In genomic region chr1:17574502-17574901, GRCh38 we compare ENCODE assay signal across 10 cellular contexts. TPM values are rescaled to one million over a fixed set of nuclear protein-coding genes. Genes with fewer than 3 reads are reported as not detected.
A peak's percentile ranks its signal among the peaks of the same experiment; 100 is the strongest.
DNase-seq lines count a peak whose midpoint lies in the region; ATAC-seq, FAIRE-seq and TF ChIP-seq lines count a peak whose summit lies in the region.
"Had no signal": no experiment of that assay in that cellular context is flagged by ENCODE, and none has a peak within 500 bp of the region (broad histone marks: within the 10 kb centered on the region; RNA-seq: fewer than 3 reads in every experiment).

No MANE protein-coding gene starts in this region.

- RAD21 ChIA-PET in GM12878 (lab: Charles Lee; ENCODE audit: unreplicated experiment): interaction anchor here (0.9 to 3.3 kb wide), 5 partner anchors 16 to 72 kb away, joined by 3 to 24 read pairs (median 3); no protein-coding TSS in a partner anchor

- no peak for DNase-seq in cardiac muscle cell (ENCODE audit: low read depth in 1 of 2, low spot score in 1 of 2)
- DNase-seq in cardiac septum (ENCODE audit: low spot score): no peak
- DNase-seq in GM12878 (ENCODE audit: low read depth, low spot score): no peak
- peak; percentile 74 for DNase-seq in islet precursor cell
- DNase-seq in vagina (ENCODE audit: extremely low spot score in 2 of 2): no peak
- DNase-seq in foreskin melanocyte: no peak
- no peak for DNase-seq in stimulated activated CD4-positive, alpha-beta T cell treated with anti-CD3 and anti-CD28 coated beads, Interleukin-15, amount 100 ng/mL, for 24 hours
- no peak for DNase-seq in spleen

- in situ Hi-C loops in GM12878 (cut with MboI): no loop called here

- H3K4me3 ChIP-seq in cardiac muscle cell (no peak overlapping the region), GM12878 (no peak overlapping the region), vagina (no peak overlapping the region), spleen (no peak overlapping the region)

- TF ChIP-seq POLR2A in GM12878 (IDR thresholded peaks at IDR 0.05; ENCODE audit: low read depth, low read length) (no peak), vagina (IDR thresholded peaks at IDR 0.05) (no peak), spleen (IDR thresholded peaks at IDR 0.05) (no peak)

- H3K4me1 ChIP-seq in cardiac muscle cell (ENCODE audit: low read depth): peaks cover 34% of the 10 kb centered on the region
- H3K4me1 ChIP-seq in GM12878 (ENCODE audit: control insufficient read depth, insufficient read depth, low read length): no peaks in the 10 kb centered on the region
- peaks cover 51% of the 10 kb centered on the region for H3K4me1 ChIP-seq in vagina
- H3K4me1 ChIP-seq in spleen: peaks cover 0 to 59% (median 16%) of the 10 kb centered on the region in 6 donors

- TF ChIP-seq CTCF in cardiac muscle cell (IDR thresholded peaks at IDR 0.05; ENCODE audit: low read depth, low read length) (peak; percentile 21), GM12878 (IDR thresholded peaks at IDR 0.05 in 2 of 3, conservative IDR thresholded peaks at IDR 0.05 in 1 of 3; ENCODE audit: control insufficient read depth in 2 of 3, extremely low read depth in 1 of 3, insufficient read depth in 1 of 3, low read depth in 3 of 3, low read length in 3 of 3) (no peak), vagina (IDR thresholded peaks at IDR 0.05) (no peak), spleen (IDR thresholded peaks at IDR 0.05 in 8 of 11, conservative IDR thresholded peaks at IDR 0.05 in 3 of 11) (no peak)

- WGBS in GM12878 (ENCODE audit: insufficient coverage, insufficient replicate concordance, low lambda C conversion rate, missing lambda C conversion rate): 9% methylated on average over 11 of the region's 11 CpGs
- 51 to 60% (median 55%) methylated on average over 11 of the region's 11 CpGs for WGBS in spleen, 5 donors

- BruUV-seq in GM12878 (replicated peaks; lab: Mats Ljungman, UMichigan): no TSS peak

- H3K27ac ChIP-seq in cardiac muscle cell (peak overlapping the region; percentile 63), GM12878 (ENCODE audit: control insufficient read depth, insufficient read depth) (no peak overlapping the region), vagina (peak overlapping the region; percentile 98), spleen (peak overlapping the region in 2 of 8 donors; percentile 30 to 41)
- H3K27ac ChIP-seq: C4-2B had no signal

- H3K36me3 ChIP-seq in cardiac muscle cell (no peaks in the 10 kb centered on the region), GM12878 (ENCODE audit: control insufficient read depth in 2 of 2, insufficient read depth in 2 of 2, low read length in 1 of 2) (no peaks in the 10 kb centered on the region), vagina (no peaks in the 10 kb centered on the region), spleen (no peaks in the 10 kb centered on the region)

- H3K9me3 ChIP-seq in cardiac muscle cell (ENCODE audit: low read depth) (no peaks in the 10 kb centered on the region), GM12878 (replicated peaks; ENCODE audit: control insufficient read depth, insufficient read depth, low read length) (no peaks in the 10 kb centered on the region), vagina (no peaks in the 10 kb centered on the region), spleen (no peaks in the 10 kb centered on the region)

- CTCF ChIA-PET in GM12878 (lab: Yijun Ruan, JAX): interaction anchor here (0.5 to 3.9 kb wide), 11 partner anchors 10 to 81 kb away, joined by 3 to 29 read pairs (median 3); no protein-coding TSS in a partner anchor

- TF ChIP-seq EP300 in GM12878 (IDR thresholded peaks at IDR 0.05; ENCODE audit: borderline replicate concordance in 1 of 2, control insufficient read depth in 1 of 2, low read depth in 2 of 2, low read length in 2 of 2): no peak

- SMC1A ChIA-PET in GM12878 (lab: Charles Lee; ENCODE audit: uncharacterized antibody, unreplicated experiment): interaction anchor here (1.0 to 1.6 kb wide), 3 partner anchors 20 to 33 kb away, joined by 4 to 5 read pairs (median 4); no protein-coding TSS in a partner anchor

- peak; percentile 39 for ATAC-seq in GM12878
- ATAC-seq: left lobe of liver had no signal

- no peak overlapping the region for H2AFZ ChIP-seq in GM12878 (ENCODE audit: control insufficient read depth, low read depth, low read length)

- intact Hi-C loops in cardiac septum (cut with DNase I): no loop called here
- intact Hi-C loops in GM12878 (cut with micrococcal nuclease; ENCODE audit: unreplicated experiment): no loop called here
- intact Hi-C loops in vagina (cut with DNase I): no loop called here
- intact Hi-C loops in spleen (cut with DNase I; ENCODE audit: low total_unique reads): no loop called here

- no peak for TF ChIP-seq RAD21 in GM12878 (IDR thresholded peaks at IDR 0.05; ENCODE audit: insufficient read depth, low read depth, low read length)

- no peaks in the 10 kb centered on the region for H3K79me2 ChIP-seq in GM12878 (ENCODE audit: control insufficient read depth, insufficient read depth, low read length)

- FAIRE-seq in GM12878 (lab: Jason Lieb, UNC): no peak

- H3K27me3 ChIP-seq in cardiac muscle cell (no peaks in the 10 kb centered on the region), GM12878 (replicated peaks in 1 of 2; ENCODE audit: control insufficient read depth in 2 of 2, insufficient read depth in 2 of 2, low read length in 1 of 2) (0 out of 4 replicates have a peak, but pooled peaks cover 0 to 1% of the 10 kb centered on the region in 2 experiments), vagina (no peaks in the 10 kb centered on the region), spleen (replicated peaks in 1 of 7) (no peaks in the 10 kb centered on the region)

- no peak overlapping the region for H3K9ac ChIP-seq in GM12878 (ENCODE audit: control insufficient read depth, insufficient read depth, low read length)

- H4K20me1 ChIP-seq in GM12878 (ENCODE audit: control insufficient read depth, insufficient read depth): no peaks in the 10 kb centered on the region

- POLR2A ChIA-PET in GM12878 (lab: Charles Lee): interaction anchor here (0.5 kb wide), 1 partner anchor 26 kb away, joined by 3 read pairs; no protein-coding TSS in a partner anchor

- H3K4me2 ChIP-seq in GM12878 (ENCODE audit: control insufficient read depth, insufficient read depth): no peak overlapping the region

TF ChIP-seq in GM12878, 131 proteins besides CTCF, POLR2A, EP300 and RAD21:
- TF ChIP-seq BRCA1 (IDR thresholded peaks at IDR 0.05; ENCODE audit: low read depth, low read length) (no peak), STAT1 (conservative IDR thresholded peaks at IDR 0.05) (no peak), ZNF384 (IDR thresholded peaks at IDR 0.05; ENCODE audit: borderline replicate concordance, low read depth, low read length) (no peak), GABPA (IDR thresholded peaks at IDR 0.05; ENCODE audit: low read depth) (no peak), NRF1 (conservative IDR thresholded peaks at IDR 0.05; ENCODE audit: low read depth, low read length) (no peak)
- TF ChIP-seq, protein P1, sequence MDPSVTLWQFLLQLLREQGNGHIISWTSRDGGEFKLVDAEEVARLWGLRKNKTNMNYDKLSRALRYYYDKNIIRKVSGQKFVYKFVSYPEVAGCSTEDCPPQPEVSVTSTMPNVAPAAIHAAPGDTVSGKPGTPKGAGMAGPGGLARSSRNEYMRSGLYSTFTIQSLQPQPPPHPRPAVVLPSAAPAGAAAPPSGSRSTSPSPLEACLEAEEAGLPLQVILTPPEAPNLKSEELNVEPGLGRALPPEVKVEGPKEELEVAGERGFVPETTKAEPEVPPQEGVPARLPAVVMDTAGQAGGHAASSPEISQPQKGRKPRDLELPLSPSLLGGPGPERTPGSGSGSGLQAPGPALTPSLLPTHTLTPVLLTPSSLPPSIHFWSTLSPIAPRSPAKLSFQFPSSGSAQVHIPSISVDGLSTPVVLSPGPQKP (IDR thresholded peaks at IDR 0.05; ENCODE audit: low read depth, low read length): no peak

RNA-seq across cellular contexts. Expression of gene ARHGEF10L, which starts 35.0 kb away (rescaled TPM):
- total RNA-seq in cardiac muscle cell (55.4 and 57.2 TPM in 2 replicates), cardiac septum (59.8 TPM), GM12878 (2014; rRNA removed) (0.49 and 0.51 TPM in 2 replicates), GM12878 (2014; rRNA removed; fragmentation: Illumina TruSeq; extraction: Trizol) (0.18 and 0.32 TPM in 2 replicates), GM12878 (2021) (0.44 and 0.53 TPM in 2 replicates), vagina (75.6 TPM), spleen (10 to 100 TPM; 12.4 to 40.9 (median 23.6) TPM)
- polyA plus RNA-seq in cardiac muscle cell (30.8 and 32.3 TPM in 2 replicates), GM12878 (2011; rRNA removed) (0.49 and 0.94 TPM in 2 replicates), GM12878 (2014; fragmentation: Illumina TruSeq; extraction: Trizol) (0.13 TPM in 1 of 2 replicates, not detected in the other), GM12878 (2014; fragmentation: Nextera tagmentation; extraction: Ambion mirVana) (under 1 TPM in 1 of 2 experiments, not detected in 1; 0.05 TPM), GM12878 (2014; rRNA removed) (0.32 and 0.37 TPM in 2 replicates), GM12878 (2016; fragmentation: Nextera tagmentation; extraction: Ambion mirVana) (under 1 TPM in 1 of 2 experiments, not detected in 1; 0.06 TPM), spleen (10 to 100 TPM in 2 of 3 donors, 1 to 10 TPM in 1; 10.0 to 24.2 (median 12.5) TPM)
- total RNA-seq in GM12878 (2013; cell fraction: nucleolus; rRNA removed): 11.6 and 14.6 TPM in 2 replicates
- polyA plus RNA-seq in GM12878 (2011; ENCODE audit: low read depth): not detected
- 0.79 and 1.2 TPM in 2 replicates for polyA plus RNA-seq in GM12878 (2011; cell fraction: cytosol; rRNA removed)
- 9.1 and 10.4 TPM in 2 replicates for polyA plus RNA-seq in GM12878 (2011; cell fraction: nucleus; rRNA removed)
- polyA plus RNA-seq in GM12878 (2012): 0.19 and 0.27 TPM in 2 replicates
- 1.9 TPM in 2 replicates for polyA minus RNA-seq in GM12878 (2011; rRNA and poly(A)+ RNA removed)
- polyA minus RNA-seq in GM12878 (2011; cell fraction: cytosol; rRNA and poly(A)+ RNA removed): 0.94 and 1.0 TPM in 2 replicates
- 2.1 and 3.9 TPM in 2 replicates for polyA minus RNA-seq in GM12878 (2011; cell fraction: nucleus; rRNA and poly(A)+ RNA removed)
